20 cellular contexts compared by ENCODE assay signal in genomic region chr13:93981578-93981977, GRCh38.
A peak's percentile ranks its signal among the peaks of the same experiment; 100 is the strongest.
DNase-seq lines count a peak whose midpoint lies in the region; ATAC-seq, FAIRE-seq and TF ChIP-seq lines count a peak whose summit lies in the region.
"Had no signal": no experiment of that assay in that cellular context is flagged by ENCODE, and none has a peak within 500 bp of the region (broad histone marks: within the 10 kb centered on the region; RNA-seq: fewer than 3 reads in every experiment).

No MANE protein-coding gene starts in this region.

- BruUV-seq in A673 (replicated peaks; lab: Mats Ljungman, UMichigan) = no TSS peak

- H3K9me2 ChIP-seq in SK-N-SH = no peaks in the 10 kb centered on the region

- H3K4me1 ChIP-seq in SK-N-SH (ENCODE audit: control insufficient read depth in 1 of 2, insufficient read depth in 2 of 2, low read depth in 1 of 2, low read length in 1 of 2) = peaks cover 0 to 3% of the 10 kb centered on the region in 2 experiments; a peak in 2 of 4 replicates
- H3K4me1 ChIP-seq in A673 (ENCODE audit: insufficient read depth, low read length, poor library complexity, severe bottlenecking) = peaks cover 55% of the 10 kb centered on the region
- H3K4me1 ChIP-seq in small intestine (ENCODE audit: control insufficient read depth in 2 of 2, insufficient read depth in 1 of 2, low read depth in 1 of 2, low read length in 1 of 2) = no peaks in the 10 kb centered on the region
- H3K4me1 ChIP-seq: HAP-1 had no signal

- FAIRE-seq in small intestine (lab: Jason Lieb, UNC) = no peak
- FAIRE-seq: GM12891, GM18507 had no signal

- no peak for ATAC-seq in SK-N-SH treated with all-trans-retinoic acid at 6 μM for 48 hours
- ATAC-seq: GM23338 had no signal

- no peak overlapping the region for H3K9ac ChIP-seq in SK-N-SH
- H3K9ac ChIP-seq in SK-N-MC (ENCODE audit: insufficient read length) = no peak overlapping the region

- intact Hi-C loops in A673 (cut with micrococcal nuclease; ENCODE audit: unreplicated experiment) = no loop called here

- TF ChIP-seq CTCF in SK-N-SH (IDR thresholded peaks at IDR 0.05) (no peak), A673 (conservative IDR thresholded peaks at IDR 0.05; ENCODE audit: low read depth, low read length) (no peak)

- no peak overlapping the region for H3K4me3 ChIP-seq in SK-N-SH (ENCODE audit: low read depth in 2 of 2, low read length in 1 of 2)
- H3K4me3 ChIP-seq in A673 (ENCODE audit: low read depth, low read length, poor library complexity, severe bottlenecking) = no peak overlapping the region
- H3K4me3 ChIP-seq in SK-N-MC = peak overlapping the region; percentile 11; the same call in 1 of the 2 replicates
- no peak overlapping the region for H3K4me3 ChIP-seq in small intestine (ENCODE audit: low read depth in 1 of 2, low read length in 2 of 2)
- H3K4me3 ChIP-seq: GM23338, HAP-1 had no signal

- no peaks in the 10 kb centered on the region for H3K79me2 ChIP-seq in SK-N-SH (ENCODE audit: insufficient read depth)

- H3K4me2 ChIP-seq in SK-N-SH = no peak overlapping the region
- H3K4me2 ChIP-seq: GM23338 had no signal

- H3K27ac ChIP-seq in SK-N-SH (ENCODE audit: low read depth in 2 of 2, low read length in 1 of 2) = no peak overlapping the region
- peak overlapping the region; percentile 14 for H3K27ac ChIP-seq in A673 (ENCODE audit: low read depth, low read length, poor library complexity, severe bottlenecking)
- no peak overlapping the region for H3K27ac ChIP-seq in SK-N-MC
- H3K27ac ChIP-seq in small intestine (ENCODE audit: low read depth in 1 of 2, low read length in 1 of 2) = no peak overlapping the region
- H3K27ac ChIP-seq: 22Rv1 had no signal

- H3K9me3 ChIP-seq in SK-N-SH = no peaks in the 10 kb centered on the region
- H3K9me3 ChIP-seq in A673 (ENCODE audit: low read depth, low read length, poor library complexity, severe bottlenecking) = no peaks in the 10 kb centered on the region
- H3K9me3 ChIP-seq in SK-N-MC (ENCODE audit: low read depth, low read length) = no peaks in the 10 kb centered on the region
- no peaks in the 10 kb centered on the region for H3K9me3 ChIP-seq in small intestine (ENCODE audit: control insufficient read depth, low read depth)
- H3K9me3 ChIP-seq: HAP-1 had no signal

- H3K27me3 ChIP-seq in SK-N-SH (ENCODE audit: insufficient read depth) = no peaks in the 10 kb centered on the region
- H3K27me3 ChIP-seq in A673 (replicated peaks; ENCODE audit: insufficient read depth, low read depth, low read length, poor library complexity) = no peaks in the 10 kb centered on the region
- H3K27me3 ChIP-seq in small intestine (ENCODE audit: control insufficient read depth in 2 of 2, insufficient read depth in 2 of 2, low read length in 2 of 2) = no peaks in the 10 kb centered on the region

- no peak for TF ChIP-seq RAD21 in SK-N-SH (IDR thresholded peaks at IDR 0.05; ENCODE audit: low read length)

- TF ChIP-seq EP300 in SK-N-SH (IDR thresholded peaks at IDR 0.05; ENCODE audit: borderline replicate concordance in 1 of 2, low read depth in 1 of 2, low read length in 1 of 2) = no peak

- DNase-seq in SK-N-SH = no peak
- peak; percentile 45 for DNase-seq in A673 (ENCODE audit: low spot score)
- no peak for DNase-seq in SK-N-MC (ENCODE audit: low read depth, low spot score)
- DNase-seq in Ammon's horn (ENCODE audit: low spot score) = no peak
- DNase-seq in small intestine = no peak
- DNase-seq: ACHN; AML-193; C1 segment of cervical spinal cord; Calu3; CD4-positive, alpha-beta memory T cell; COR-L47; DMS53; DMS79 treated with DMSO at 0.1 percent for 48 hours; GF-D8 had no signal

- H4K20me1 ChIP-seq in SK-N-SH (ENCODE audit: insufficient read depth) = no peaks in the 10 kb centered on the region

- POLR2A ChIA-PET in SK-N-SH (lab: Yijun Ruan, JAX) (no interaction called here), A673 (lab: Charles Lee; ENCODE audit: low non-redundant PET) (interaction anchor here (0.5 kb wide), 1 partner anchor 613 kb away, joined by 15 read pairs; no protein-coding TSS in a partner anchor)

- H3K36me3 ChIP-seq in SK-N-SH (replicated peaks in 1 of 2; ENCODE audit: control insufficient read depth in 1 of 2, insufficient read depth in 2 of 2, low read length in 1 of 2) (no peaks in the 10 kb centered on the region), A673 (ENCODE audit: insufficient read depth, low read length, poor library complexity, severe bottlenecking) (no peaks in the 10 kb centered on the region), SK-N-MC (ENCODE audit: insufficient read depth, low read length) (no peaks in the 10 kb centered on the region), small intestine (ENCODE audit: control insufficient read depth in 2 of 2, insufficient read depth in 2 of 2, low read length in 2 of 2) (no peaks in the 10 kb centered on the region)
- H3K36me3 ChIP-seq: HAP-1 had no signal

- H2AFZ ChIP-seq in SK-N-SH (ENCODE audit: low read depth) = no peak overlapping the region
- H2AFZ ChIP-seq: GM23338 had no signal

- H3F3A ChIP-seq in SK-N-SH (replicated peaks; ENCODE audit: insufficient read depth) = no peaks in the 10 kb centered on the region

- CTCF ChIA-PET in SK-N-SH (lab: Yijun Ruan, JAX) = no interaction called here
- CTCF ChIA-PET in A673 (lab: Charles Lee) = no interaction called here

TF ChIP-seq in SK-N-SH treated with all-trans-retinoic acid at 6 μM for 48 hours, 23 proteins besides CTCF, POLR2A, EP300 and RAD21:
- TF ChIP-seq ISL1 (CRISPR knock-in tag; IDR thresholded peaks at IDR 0.05) = peak; percentile 14; the same call in 1 of the 2 replicates
- no peak for TF ChIP-seq ZNF565 (CRISPR knock-in tag; conservative IDR thresholded peaks at IDR 0.05; ENCODE audit: low read depth)

TF ChIP-seq in SK-N-SH, 30 proteins besides CTCF, POLR2A, EP300 and RAD21:
- no peak for TF ChIP-seq JUND (IDR thresholded peaks at IDR 0.05)
- no peak for TF ChIP-seq RFX5 (IDR thresholded peaks at IDR 0.05; ENCODE audit: low read length)
- no peak for TF ChIP-seq USF2 (IDR thresholded peaks at IDR 0.05; ENCODE audit: borderline replicate concordance, low read depth, low read length)
- TF ChIP-seq TEAD4 (IDR thresholded peaks at IDR 0.05; ENCODE audit: borderline replicate concordance, insufficient read depth) = no peak
- no peak for TF ChIP-seq CHD2 (IDR thresholded peaks at IDR 0.05; ENCODE audit: low read length, partially characterized antibody)
- TF ChIP-seq, protein P1, sequence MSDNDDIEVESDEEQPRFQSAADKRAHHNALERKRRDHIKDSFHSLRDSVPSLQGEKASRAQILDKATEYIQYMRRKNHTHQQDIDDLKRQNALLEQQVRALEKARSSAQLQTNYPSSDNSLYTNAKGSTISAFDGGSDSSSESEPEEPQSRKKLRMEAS (IDR thresholded peaks at IDR 0.05; ENCODE audit: low read depth) = no peak
- no peak for TF ChIP-seq USF1 (IDR thresholded peaks at IDR 0.05; ENCODE audit: borderline replicate concordance, low read depth)
- TF ChIP-seq POLR2AphosphoS5 (IDR thresholded peaks at IDR 0.05; ENCODE audit: low read depth, low read length) = no peak
- no peak for TF ChIP-seq NRF1 (IDR thresholded peaks at IDR 0.05; ENCODE audit: low read depth, low read length)
- TF ChIP-seq TCF12 (IDR thresholded peaks at IDR 0.05) = no peak
- no peak for TF ChIP-seq MXI1 (IDR thresholded peaks at IDR 0.05; ENCODE audit: low read depth, low read length)
- no peak for TF ChIP-seq EZH2phosphoT487 (IDR thresholded peaks at IDR 0.05; ENCODE audit: borderline replicate concordance, low read depth)
- TF ChIP-seq FOSL2 (IDR thresholded peaks at IDR 0.05; ENCODE audit: borderline replicate concordance, low read depth) = no peak
- no peak for TF ChIP-seq ZBTB33 (IDR thresholded peaks at IDR 0.05; ENCODE audit: borderline replicate concordance, low read depth)
- no peak for TF ChIP-seq FOXM1 (IDR thresholded peaks at IDR 0.05; ENCODE audit: low read depth)
- no peak for TF ChIP-seq ELF1 (IDR thresholded peaks at IDR 0.05)
- TF ChIP-seq SIN3A (IDR thresholded peaks at IDR 0.05; ENCODE audit: borderline replicate concordance, low read depth, low read length) = no peak
